1 cellular context compared by ENCODE assay signal in genomic region chr17:19996502-19996901, GRCh38.
TF ChIP-seq lines count a peak whose summit lies in the region.

No MANE protein-coding gene starts in this region.

TF ChIP-seq in WTC11, 78 proteins besides CTCF, POLR2A, EP300 and RAD21 (continued from another document):
- no peak for TF ChIP-seq PRDM15 (CRISPR knock-in tag; IDR thresholded peaks at IDR 0.05)
- no peak for TF ChIP-seq ZNF281 (CRISPR knock-in tag; IDR thresholded peaks at IDR 0.05)
- no peak for TF ChIP-seq ATF6 (CRISPR knock-in tag; IDR thresholded peaks at IDR 0.05)
- TF ChIP-seq ZNF425 (CRISPR knock-in tag; conservative IDR thresholded peaks at IDR 0.05) = no peak
- no peak for TF ChIP-seq E2F1 (CRISPR knock-in tag; IDR thresholded peaks at IDR 0.05)
- no peak for TF ChIP-seq CBFB (CRISPR knock-in tag; IDR thresholded peaks at IDR 0.05; ENCODE audit: low read depth)
- TF ChIP-seq ESRRA (CRISPR knock-in tag; IDR thresholded peaks at IDR 0.05; ENCODE audit: borderline replicate concordance) = no peak
- TF ChIP-seq ARID4B (CRISPR knock-in tag; IDR thresholded peaks at IDR 0.05; ENCODE audit: borderline replicate concordance) = no peak
- TF ChIP-seq NR3C1 (CRISPR knock-in tag; conservative IDR thresholded peaks at IDR 0.05; ENCODE audit: low read depth) = no peak
- TF ChIP-seq SP1 (CRISPR knock-in tag; conservative IDR thresholded peaks at IDR 0.05) = no peak
- no peak for TF ChIP-seq ZNF396 (CRISPR knock-in tag; IDR thresholded peaks at IDR 0.05; ENCODE audit: borderline replicate concordance)
- TF ChIP-seq ZSCAN18 (CRISPR knock-in tag; IDR thresholded peaks at IDR 0.05) = no peak
- TF ChIP-seq KAT7 (CRISPR knock-in tag; IDR thresholded peaks at IDR 0.05; ENCODE audit: borderline replicate concordance) = no peak
